ENCODE assay signal across 8 cellular contexts in genomic region chr6:43724914-43725642, GRCh38. TPM values are rescaled to one million over a fixed set of nuclear protein-coding genes. Genes with fewer than 3 reads are reported as not detected.
DNase-seq lines count a peak whose midpoint lies in the region; ATAC-seq, FAIRE-seq and TF ChIP-seq lines count a peak whose summit lies in the region.
"Had no signal": no experiment of that assay in that cellular context is flagged by ENCODE, and none has a peak within 500 bp of the region (broad histone marks: within the 10 kb centered on the region; RNA-seq: fewer than 3 reads in every experiment).

No MANE protein-coding gene starts in this region.

- no peaks in the 10 kb centered on the region for H3K9me3 ChIP-seq in small intestine (ENCODE audit: control insufficient read depth, low read depth)

- peaks cover 30% of the 10 kb centered on the region for H3K4me1 Mint-ChIP-seq in activated T-cell treated with anti-CD3 and anti-CD28 coated beads, Interleukin-2, amount 50 U/mL, for 24 hours (ENCODE audit: low read depth)

- no peaks in the 10 kb centered on the region for H3K9me3 Mint-ChIP-seq in activated T-cell treated with anti-CD3 and anti-CD28 coated beads, Interleukin-2, amount 50 U/mL, for 24 hours

- peak overlapping the region; percentile 16 for H3K4me3 Mint-ChIP-seq in activated T-cell treated with anti-CD3 and anti-CD28 coated beads, Interleukin-2, amount 50 U/mL, for 24 hours

- H3K4me1 ChIP-seq in small intestine (ENCODE audit: control insufficient read depth in 2 of 2, insufficient read depth in 1 of 2, low read depth in 1 of 2, low read length in 1 of 2): peaks cover 2 to 6% of the 10 kb centered on the region in 2 donors

- no peak for FAIRE-seq in small intestine (lab: Jason Lieb, UNC)
- FAIRE-seq: islet of Langerhans had no signal

- H3K27ac ChIP-seq in small intestine (ENCODE audit: low read depth in 1 of 2, low read length in 1 of 2): peak overlapping the region in 1 of 2 donors; percentile 11

- no peaks in the 10 kb centered on the region for H3K36me3 Mint-ChIP-seq in activated T-cell treated with anti-CD3 and anti-CD28 coated beads, Interleukin-2, amount 50 U/mL, for 24 hours (ENCODE audit: low read depth)

- no peaks in the 10 kb centered on the region for H3K36me3 ChIP-seq in small intestine (ENCODE audit: control insufficient read depth in 2 of 2, insufficient read depth in 2 of 2, low read length in 2 of 2)

- 17 to 33% (median 17%) methylated on average over 16 to 17 of the region's 17 CpGs for WGBS in small intestine, 3 donors

- no peaks in the 10 kb centered on the region for H3K27me3 ChIP-seq in small intestine (ENCODE audit: control insufficient read depth in 2 of 2, insufficient read depth in 2 of 2, low read length in 2 of 2)

- no peaks in the 10 kb centered on the region for H3K27me3 Mint-ChIP-seq in activated T-cell treated with anti-CD3 and anti-CD28 coated beads, Interleukin-2, amount 50 U/mL, for 24 hours

- DNase-seq in OCI-M2 (lab: John Stamatoyannopoulos, UW; ENCODE audit: unreplicated experiment) (peak; percentile 77), fibroblast of villous mesenchyme (ENCODE audit: low read depth) (peak; percentile 99), small intestine (peak; percentile 86), NCI-H82 (lab: John Stamatoyannopoulos, UW) (no peak)
- DNase-seq in activated T-cell treated with anti-CD3 and anti-CD28 coated beads, Interleukin-2, amount 50 U/mL, for 24 hours: peak; percentile 86

- no peak for TF ChIP-seq CTCF in fibroblast of villous mesenchyme (IDR thresholded peaks at IDR 0.05; ENCODE audit: insufficient read depth, low read depth, low read length)

- no peak overlapping the region for H3K4me3 ChIP-seq in fibroblast of villous mesenchyme (ENCODE audit: low read depth, low read length)
- H3K4me3 ChIP-seq in small intestine (ENCODE audit: low read depth in 1 of 2, low read length in 2 of 2): no peak overlapping the region

- H3K27ac Mint-ChIP-seq in activated T-cell treated with anti-CD3 and anti-CD28 coated beads, Interleukin-2, amount 50 U/mL, for 24 hours: peak overlapping the region; percentile 90

- peak; percentile 80 for ATAC-seq in GM18909 (IDR thresholded peaks at IDR 0.05; ENCODE audit: poor library complexity, unreplicated experiment)
- ATAC-seq in HG03280 (IDR thresholded peaks at IDR 0.05; ENCODE audit: unreplicated experiment): peak; percentile 67

RNA-seq across cellular contexts. Expression of gene MRPS18A, which starts 37.5 kb away (rescaled TPM):
- total RNA-seq in fibroblast of villous mesenchyme: 26.8 and 34.8 TPM in 2 replicates
- 100 to 1,000 TPM in 1 of 3 donors, 10 to 100 TPM in 2; 63.7 to 107 (median 66.5) TPM for polyA plus RNA-seq in small intestine

RNA-seq across cellular contexts. Expression of gene VEGFA, which starts 44.9 kb away (rescaled TPM):
- total RNA-seq in fibroblast of villous mesenchyme: 84.2 and 132 TPM in 2 replicates
- 100 to 1,000 TPM; 100 to 144 (median 107) TPM for polyA plus RNA-seq in small intestine
